8 cellular contexts compared by ENCODE assay signal in the genomic region with DNA sequence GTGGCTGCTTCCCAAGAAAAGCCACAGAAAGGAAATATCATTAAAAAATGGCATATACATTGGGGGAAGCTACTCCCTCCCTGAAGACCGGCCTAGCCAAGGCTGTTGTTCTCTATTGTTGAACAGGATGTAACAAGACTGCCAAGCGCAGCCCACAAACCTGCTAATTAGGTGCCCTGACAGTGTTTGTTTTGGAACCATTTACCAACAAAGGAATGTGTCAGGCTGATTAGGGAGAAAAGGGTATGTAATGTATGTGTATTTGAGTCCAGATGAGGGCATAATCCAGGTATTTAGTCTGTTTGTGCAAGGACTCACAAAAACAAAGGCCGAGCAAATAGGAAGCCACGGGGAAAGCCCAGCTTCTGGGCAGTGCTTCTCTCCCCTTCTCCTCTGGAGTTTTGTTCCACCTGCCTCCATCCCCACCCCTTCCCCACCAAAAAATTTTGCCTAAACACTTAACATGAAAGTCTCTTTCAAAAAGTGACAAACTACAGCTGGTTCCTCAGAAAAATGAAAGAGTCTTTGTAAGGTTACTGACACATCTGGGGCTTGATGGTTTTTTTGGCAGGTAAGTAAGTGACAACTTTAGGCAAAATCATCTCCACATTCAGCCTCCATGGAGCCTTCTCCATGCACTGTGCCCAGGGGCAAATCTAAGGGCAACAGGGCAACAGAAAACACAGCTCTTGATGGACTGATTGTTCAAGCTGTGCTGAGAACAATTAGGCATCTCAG.
DNase-seq lines count a peak whose midpoint lies in the region; FAIRE-seq and TF ChIP-seq lines count a peak whose summit lies in the region.

No MANE protein-coding gene starts in this region.

- H3K9ac ChIP-seq in HUES48 (ENCODE audit: low read depth, low read length): no peak overlapping the region

- peak overlapping the region; percentile 53 for H3K4me2 ChIP-seq in PC-9

- H2AFZ ChIP-seq in PC-9: no peak overlapping the region

- H3K4me3 ChIP-seq in HUES48 (ENCODE audit: low read depth, low read length) (no peak overlapping the region), PC-9 (no peak overlapping the region), retinal pigment epithelial cell (ENCODE audit: low read length) (no peak overlapping the region)

- no peaks in the 10 kb centered on the region for H3K9me3 ChIP-seq in HUES48 (ENCODE audit: control insufficient read depth, insufficient read depth, low read length)
- H3K9me3 ChIP-seq in PC-9 (ENCODE audit: insufficient read depth, low read depth): no peaks in the 10 kb centered on the region

- no peak for TF ChIP-seq CTCF in PC-9 (conservative IDR thresholded peaks at IDR 0.05)
- TF ChIP-seq CTCF in retinal pigment epithelial cell (conservative IDR thresholded peaks at IDR 0.05; ENCODE audit: low read depth, low read length): no peak
- no peak for TF ChIP-seq CTCF in D721Med (IDR thresholded peaks at IDR 0.05; ENCODE audit: insufficient read depth, missing control alignments)

- H3K27me3 ChIP-seq in HUES48 (ENCODE audit: control insufficient read depth, insufficient read depth, low read length) (no peaks in the 10 kb centered on the region), PC-9 (ENCODE audit: insufficient read depth, low read depth) (no peaks in the 10 kb centered on the region)

- no peaks in the 10 kb centered on the region for H4K20me1 ChIP-seq in PC-9 (ENCODE audit: insufficient read depth)

- POLR2A ChIA-PET in PC-9 (lab: Charles Lee; ENCODE audit: unreplicated experiment): interaction anchor here (0.6 kb wide), 3 partner anchors 11 to 47 kb away, joined by 4 to 9 read pairs (median 6); no protein-coding TSS in a partner anchor

- FAIRE-seq in D721Med (lab: Jason Lieb, UNC) (no peak), HTR-8/SVneo (lab: Jason Lieb, UNC) (no peak)

- H3K27ac ChIP-seq in HUES48 (ENCODE audit: low read depth, low read length) (peak overlapping the region; percentile 56), PC-9 (peak overlapping the region; percentile 46)

- BruUV-seq in PC-9 (replicated peaks; lab: Mats Ljungman, UMichigan): no TSS peak

- DNase-seq in PC-9 (peak; percentile 70 to 96), glomerular visceral epithelial cell (ENCODE audit: extremely low spot score) (peak; percentile 38), retinal pigment epithelial cell (ENCODE audit: low read depth) (peak; percentile 99), D721Med (ENCODE audit: insufficient read length, low spot score) (no peak), AG08395 (ENCODE audit: low spot score) (no peak), HTR-8/SVneo (ENCODE audit: insufficient read length, low spot score) (no peak), hypothalamus (lab: John Stamatoyannopoulos, UW) (no peak)

- peaks cover 20% of the 10 kb centered on the region for H3K4me1 ChIP-seq in HUES48 (ENCODE audit: control insufficient read depth, insufficient read depth, low read length)
- peaks cover 26% of the 10 kb centered on the region for H3K4me1 ChIP-seq in PC-9 (replicated peaks; ENCODE audit: insufficient read depth)

- intact Hi-C loops in PC-9 (cut with micrococcal nuclease; ENCODE audit: unreplicated experiment): loop anchor here (2.0 to 5.0 kb wide), 4 partner anchors 19 to 184 kb away; no protein-coding TSS in a partner anchor

- no peaks in the 10 kb centered on the region for H3K79me2 ChIP-seq in PC-9 (ENCODE audit: low read depth)

- H3K9me2 ChIP-seq in PC-9 (ENCODE audit: insufficient read depth): no peaks in the 10 kb centered on the region

- CTCF ChIA-PET in PC-9 (lab: Charles Lee): no interaction called here

- no peaks in the 10 kb centered on the region for H3K36me3 ChIP-seq in HUES48 (ENCODE audit: control insufficient read depth, insufficient read depth, low read length)
- no peaks in the 10 kb centered on the region for H3K36me3 ChIP-seq in PC-9 (ENCODE audit: low read depth)

- peaks cover 20% of the 10 kb centered on the region; the same call in 1 of the 2 replicates for H3F3A ChIP-seq in PC-9 (ENCODE audit: insufficient read depth, low read depth)

Comparison
In these comparisons a context has a peak if more than half of its experiments do, and no peak if none do; other contexts are left out.
1. DNase-seq: peak in PC-9 (2 of 2), glomerular visceral epithelial cell (single experiment) and retinal pigment epithelial cell (single experiment); none in D721Med (single experiment), AG08395 (single experiment), HTR-8/SVneo (single experiment) and hypothalamus (0 of 51).